ENCODE assay signal across 7 cellular contexts in the genomic region with DNA sequence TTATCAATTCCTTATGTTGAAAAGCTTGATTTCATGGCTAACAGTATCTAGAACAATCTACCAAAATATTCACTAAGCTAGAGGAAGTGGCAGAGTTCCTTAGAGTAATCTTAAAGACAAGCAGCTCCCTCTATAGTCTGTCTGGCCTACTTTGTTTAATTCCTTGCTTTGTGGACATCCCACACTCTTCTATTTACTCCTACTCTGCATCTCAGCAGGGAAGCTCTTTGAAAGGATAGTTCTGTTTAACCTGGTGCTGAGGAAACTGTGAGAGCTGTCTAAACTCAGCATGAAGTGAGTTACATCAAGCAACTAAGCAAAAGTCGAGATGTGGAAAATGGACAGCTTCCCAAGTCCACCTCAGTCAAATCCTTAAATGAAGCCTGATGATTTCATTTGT. TPM values are rescaled to one million over a fixed set of nuclear protein-coding genes. Genes with fewer than 3 reads are reported as not detected.
DNase-seq lines count a peak whose midpoint lies in the region; ATAC-seq and FAIRE-seq lines count a peak whose summit lies in the region.

No MANE protein-coding gene starts in this region.

- H3K4me1 Mint-ChIP-seq in naive thymus-derived CD8-positive, alpha-beta T cell = peaks cover 25 to 50% (median 37%) of the 10 kb centered on the region in 4 donors

- peak; percentile 80 for DNase-seq in HCEC 1CT
- DNase-seq in NCI-H774 (lab: John Stamatoyannopoulos, UW) = peak; percentile 60
- peak; percentile 47 for DNase-seq in dedifferentiated amniotic fluid mesenchymal stem cell (ENCODE audit: extremely low spot score)
- peak in 4 of 10 donors; percentile 8 to 59 (median 44) for DNase-seq in naive thymus-derived CD8-positive, alpha-beta T cell
- DNase-seq in islet precursor cell = no peak
- DNase-seq in Right ventricle myocardium inferior (ENCODE audit: missing footprints) = no peak

- peak; percentile 8 to 19 for ATAC-seq in naive thymus-derived CD8-positive, alpha-beta T cell
- ATAC-seq in Right ventricle myocardium inferior = no peak

- H3K27ac Mint-ChIP-seq in naive thymus-derived CD8-positive, alpha-beta T cell = peak overlapping the region in 6 of 10 donors; percentile 4 to 83 (median 68)

- intact Hi-C loops in Right ventricle myocardium inferior (cut with DNase I) = loop anchor here (10.0 kb wide), 2 partner anchors 64 to 104 kb away; no protein-coding TSS in a partner anchor

- POLR2A ChIA-PET in naive thymus-derived CD8-positive, alpha-beta T cell (lab: Charles Lee) = interaction anchor here (1.0 to 2.3 kb wide), 2 partner anchors 17 to 219 kb away, joined by 3 to 23 read pairs; a partner anchor contains a TSS

- FAIRE-seq in G401.6 (lab: Jason Lieb, UNC) = peak; percentile 83

- H3K9me3 Mint-ChIP-seq in naive thymus-derived CD8-positive, alpha-beta T cell = no peaks in the 10 kb centered on the region

- peak overlapping the region in 1 of 10 donors; percentile 1 for H3K4me3 Mint-ChIP-seq in naive thymus-derived CD8-positive, alpha-beta T cell

- H3K36me3 Mint-ChIP-seq in naive thymus-derived CD8-positive, alpha-beta T cell = no peaks in the 10 kb centered on the region

- no peaks in the 10 kb centered on the region for H3K27me3 Mint-ChIP-seq in naive thymus-derived CD8-positive, alpha-beta T cell

RNA-seq across cellular contexts. Expression of gene REV3L, which starts 4.3 kb away (rescaled TPM):
- total RNA-seq in naive thymus-derived CD8-positive, alpha-beta T cell = 10 to 100 TPM; 24.3 to 36.5 TPM
- polyA plus RNA-seq in naive thymus-derived CD8-positive, alpha-beta T cell = 10 to 100 TPM in 2 of 3 donors, 1 to 10 TPM in 1; 3.2 to 12.1 (median 10.3) TPM
- total RNA-seq in Right ventricle myocardium inferior = 16.7 TPM

Comparison
In these comparisons a context has a peak if more than half of its experiments do, and no peak if none do; other contexts are left out.
1. DNase-seq: peak in HCEC 1CT (single experiment), NCI-H774 (single experiment) and dedifferentiated amniotic fluid mesenchymal stem cell (single experiment); none in islet precursor cell (single experiment) and Right ventricle myocardium inferior (single experiment).